In genomic region chr2:163345795-163346573, GRCh38 we compare ENCODE assay signal across 8 cellular contexts.
DNase-seq lines count a peak whose midpoint lies in the region; ATAC-seq and TF ChIP-seq lines count a peak whose summit lies in the region.

No MANE protein-coding gene starts in this region.

- peak; percentile 93 for DNase-seq in ACHN
- peak; percentile 29 to 77 (median 69) for DNase-seq in NCI-H1417 (lab: John Stamatoyannopoulos, UW)
- DNase-seq in SW480 (ENCODE audit: low spot score): peak; percentile 55
- peak; percentile 62 for DNase-seq in glomerular endothelial cell (ENCODE audit: extremely low read depth, low read depth, low spot score)
- no peak for DNase-seq in spleen
- no peak for DNase-seq in activated CD4-positive, alpha-beta T cell treated with anti-CD3 and anti-CD28 coated beads, Interleukin-2, amount 50 U/mL, for 48 hours

- TF ChIP-seq POLR2A in GM18505 (IDR thresholded peaks at IDR 0.05; ENCODE audit: borderline replicate concordance, extremely low read depth, insufficient read depth, insufficient read length) (no peak), spleen (IDR thresholded peaks at IDR 0.05) (no peak)

- no peaks in the 10 kb centered on the region for H3K36me3 ChIP-seq in spleen

- peaks cover 0 to 4% (median 0%) of the 10 kb centered on the region in 7 donors for H3K27me3 ChIP-seq in spleen (replicated peaks in 1 of 7)

- ATAC-seq in GM18505 (IDR thresholded peaks at IDR 0.05; ENCODE audit: unreplicated experiment): peak; percentile 63
- peak; percentile 84 for ATAC-seq in HG02885 (IDR thresholded peaks at IDR 0.05; ENCODE audit: poor library complexity, unreplicated experiment)

- 9 to 15% (median 10%) methylated on average over 6 of the region's 6 CpGs for WGBS in spleen, 5 donors

- H3K4me3 ChIP-seq in spleen: no peak overlapping the region

- peaks cover 0 to 46% (median 23%) of the 10 kb centered on the region in 6 donors for H3K4me1 ChIP-seq in spleen

- TF ChIP-seq CTCF in spleen (IDR thresholded peaks at IDR 0.05 in 8 of 11, conservative IDR thresholded peaks at IDR 0.05 in 3 of 11): peak; percentile 31 to 78 (median 67)

- H3K27ac ChIP-seq in spleen: no peak overlapping the region

- H3K9me3 ChIP-seq in spleen: no peaks in the 10 kb centered on the region

- intact Hi-C loops in spleen (cut with DNase I; ENCODE audit: low total_unique reads): no loop called here

- in situ Hi-C loops in ACHN (cut with HindIII; ENCODE audit: low pct_ligation_motif_present, low pct_unique_long_range_greater_than_20kb, low sequenced_read_pairs): no loop called here

Comparison
In these comparisons a context has a peak if more than half of its experiments do, and no peak if none do; other contexts are left out.
1. DNase-seq: peak in ACHN (single experiment), NCI-H1417 (3 of 3), SW480 (single experiment) and glomerular endothelial cell (single experiment); none in spleen (single experiment) and activated CD4-positive, alpha-beta T cell treated with anti-CD3 and anti-CD28 coated beads, Interleukin-2, amount 50 U/mL, for 48 hours (0 of 2).